15 cellular contexts compared by ENCODE assay signal in the genomic region with DNA sequence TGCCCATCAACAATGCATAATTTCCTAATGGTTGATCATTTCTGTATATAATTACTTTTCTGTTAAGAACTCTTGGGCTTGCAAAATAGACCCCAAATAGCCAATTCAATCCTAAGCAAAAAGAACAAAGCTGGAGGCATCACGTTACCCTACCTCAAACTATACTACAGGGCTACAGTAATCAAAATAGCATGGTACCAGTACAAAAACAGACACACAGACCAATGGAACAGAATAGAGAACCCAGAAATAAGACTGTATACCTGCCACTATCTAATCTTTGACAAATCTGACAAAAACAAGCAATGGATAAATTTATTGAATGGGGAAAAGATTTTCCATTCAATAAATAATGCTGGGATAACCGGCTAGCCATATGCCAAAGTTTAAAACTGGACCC.
A peak's percentile ranks its signal among the peaks of the same experiment; 100 is the strongest.
DNase-seq lines count a peak whose midpoint lies in the region; ATAC-seq and TF ChIP-seq lines count a peak whose summit lies in the region.
"Had no signal": no experiment of that assay in that cellular context is flagged by ENCODE, and none has a peak within 500 bp of the region (broad histone marks: within the 10 kb centered on the region; RNA-seq: fewer than 3 reads in every experiment).

No MANE protein-coding gene starts in this region.

- no peaks in the 10 kb centered on the region for H3K27me3 Mint-ChIP-seq in activated T-cell treated with anti-CD3 and anti-CD28 coated beads, Interleukin-2, amount 50 U/mL, for 4 hours (ENCODE audit: low read depth)
- no peaks in the 10 kb centered on the region for H3K27me3 Mint-ChIP-seq in progenitor cell of endocrine pancreas

- TF ChIP-seq CTCF in VCaP (conservative IDR thresholded peaks at IDR 0.05): no peak
- no peak for TF ChIP-seq CTCF in epithelial cell of proximal tubule (conservative IDR thresholded peaks at IDR 0.05; ENCODE audit: low read depth, low read length)
- TF ChIP-seq CTCF in progenitor cell of endocrine pancreas (IDR thresholded peaks at IDR 0.05; ENCODE audit: unreplicated experiment): no peak

- H3K4me3 ChIP-seq in epithelial cell of proximal tubule (ENCODE audit: low read depth, low read length): peak overlapping the region; percentile 39

- DNase-seq in activated T-cell treated with anti-CD3 and anti-CD28 coated beads, Interleukin-2, amount 50 U/mL, for 4 hours: no peak
- DNase-seq in activated T-cell treated with anti-CD3 and anti-CD28 coated beads for 4 hours: no peak
- DNase-seq in epithelial cell of proximal tubule (ENCODE audit: low read depth): no peak
- no peak for DNase-seq in progenitor cell of endocrine pancreas (ENCODE audit: low spot score, unreplicated experiment)
- no peak for DNase-seq in SKM-1 (lab: John Stamatoyannopoulos, UW; ENCODE audit: unreplicated experiment)
- DNase-seq in hippocampal formation (lab: John Stamatoyannopoulos, UW): no peak
- DNase-seq: COR-L47; cortex of kidney; GF-D8; NCI-H1048; occipital lobe; stimulated activated naive CD4-positive, alpha-beta T cell had no signal

- no peak for ATAC-seq in activated T-cell treated with anti-CD3 and anti-CD28 coated beads, Interleukin-2, amount 50 U/mL, for 4 hours
- no peak for ATAC-seq in HG02970 (IDR thresholded peaks at IDR 0.05; ENCODE audit: low FRiP score, unreplicated experiment)

- peak overlapping the region; percentile 90 for H3K27ac ChIP-seq in VCaP

- peak overlapping the region; percentile 80 for H3K4me3 Mint-ChIP-seq in activated T-cell treated with anti-CD3 and anti-CD28 coated beads, Interleukin-2, amount 50 U/mL, for 4 hours
- H3K4me3 Mint-ChIP-seq in progenitor cell of endocrine pancreas (ENCODE audit: low read depth): peak overlapping the region; percentile 96
- H3K4me3 Mint-ChIP-seq: memory B cell had no signal

- no peaks in the 10 kb centered on the region for H3K36me3 Mint-ChIP-seq in activated T-cell treated with anti-CD3 and anti-CD28 coated beads, Interleukin-2, amount 50 U/mL, for 4 hours (ENCODE audit: insufficient read depth)
- peaks cover 24% of the 10 kb centered on the region for H3K36me3 Mint-ChIP-seq in progenitor cell of endocrine pancreas (ENCODE audit: insufficient read depth)
- H3K36me3 Mint-ChIP-seq: memory B cell had no signal

- H3K27ac Mint-ChIP-seq in progenitor cell of endocrine pancreas: peak overlapping the region; percentile 100
- H3K27ac Mint-ChIP-seq: memory B cell had no signal

- no peaks in the 10 kb centered on the region for H3K4me1 Mint-ChIP-seq in activated T-cell treated with anti-CD3 and anti-CD28 coated beads, Interleukin-2, amount 50 U/mL, for 4 hours (ENCODE audit: low read depth)
- peaks cover 4% of the 10 kb centered on the region for H3K4me1 Mint-ChIP-seq in progenitor cell of endocrine pancreas (ENCODE audit: low read depth)
- H3K4me1 Mint-ChIP-seq: memory B cell had no signal

- H3K9me3 Mint-ChIP-seq in activated T-cell treated with anti-CD3 and anti-CD28 coated beads, Interleukin-2, amount 50 U/mL, for 4 hours: no peaks in the 10 kb centered on the region
- peaks cover 22% of the 10 kb centered on the region for H3K9me3 Mint-ChIP-seq in progenitor cell of endocrine pancreas (ENCODE audit: low read depth)
